Comparison of ENCODE assay signal across 8 cellular contexts in the genomic region with DNA sequence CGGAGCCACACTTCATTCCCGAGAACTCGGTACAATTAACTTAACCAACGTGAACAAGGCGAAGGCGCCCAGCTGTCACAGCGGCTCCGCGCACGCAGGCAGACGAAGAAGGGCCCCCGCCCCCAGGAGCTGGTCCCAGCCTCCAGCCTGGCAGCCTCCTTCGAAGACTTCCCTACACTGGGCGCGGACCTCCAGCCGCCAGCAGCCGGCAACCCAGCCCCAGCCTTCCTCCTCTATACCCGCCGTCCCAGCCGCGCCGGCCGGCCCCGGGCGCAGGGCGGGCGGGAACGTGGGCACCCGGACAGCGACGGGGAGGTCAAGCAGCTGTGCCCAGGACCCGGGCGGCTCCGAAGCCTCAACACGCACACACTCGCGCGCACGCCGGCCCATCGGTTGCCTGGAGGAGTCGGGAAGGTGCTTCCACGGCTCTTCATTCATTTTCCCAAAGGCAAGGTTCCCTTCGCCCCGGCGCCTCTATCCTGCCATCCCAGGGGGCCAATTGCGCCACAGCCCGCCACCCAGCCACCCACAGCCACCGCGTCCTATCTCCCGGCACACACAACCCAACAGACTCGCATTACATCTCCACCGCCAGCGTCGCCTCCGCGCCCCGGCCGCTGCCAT. TPM values are rescaled to one million over a fixed set of nuclear protein-coding genes. Genes with fewer than 3 reads are reported as not detected.
DNase-seq lines count a peak whose midpoint lies in the region; ATAC-seq and TF ChIP-seq lines count a peak whose summit lies in the region.

No MANE protein-coding gene starts in this region.

- peak overlapping the region; percentile 82 for H3K4me3 ChIP-seq in BLaER1
- H3K4me3 ChIP-seq in ectodermal cell (ENCODE audit: insufficient read depth, low read depth, low read length): peak overlapping the region; percentile 55
- peak overlapping the region; percentile 60 for H3K4me3 ChIP-seq in mesodermal cell (ENCODE audit: extremely low read depth, insufficient read depth, low read length, poor library complexity, severe bottlenecking)
- H3K4me3 ChIP-seq in upper lobe of right lung: peak overlapping the region; percentile 69

- peak; percentile 32 for ATAC-seq in upper lobe of right lung

- H3K27me3 ChIP-seq in BLaER1: no peaks in the 10 kb centered on the region
- H3K27me3 ChIP-seq in ectodermal cell (ENCODE audit: control insufficient read depth, insufficient read depth, low read length, poor library complexity, severe bottlenecking): peaks cover 75% of the 10 kb centered on the region
- no peaks in the 10 kb centered on the region for H3K27me3 ChIP-seq in upper lobe of right lung

- peak overlapping the region; percentile 99 for H3K4me2 ChIP-seq in BLaER1

- DNase-seq in LHCN-M2 (ENCODE audit: low read depth) (peak; percentile 49), upper lobe of right lung (peak; percentile 78), SW 1271 (lab: John Stamatoyannopoulos, UW) (no peak)
- no peak for DNase-seq in stimulated activated CD8-positive, alpha-beta memory T cell treated with anti-CD3 and anti-CD28 coated beads, Interleukin-4, amount 100 ng/mL, for 48 hours
- DNase-seq in NK-92 treated with Interleukin-12 subunit alpha and Interleukin-12 subunit beta, amount 100 ng/mL, for 24 hours (lab: John Stamatoyannopoulos, UW): no peak

- intact Hi-C loops in upper lobe of right lung (cut with DNase I): no loop called here

- H3K4me1 ChIP-seq in BLaER1 (peaks cover 71% of the 10 kb centered on the region), ectodermal cell (ENCODE audit: control insufficient read depth, insufficient read depth, low read length) (peaks cover 9% of the 10 kb centered on the region), mesodermal cell (ENCODE audit: control insufficient read depth, insufficient read depth, low read length, poor library complexity, severe bottlenecking) (no peaks in the 10 kb centered on the region), upper lobe of right lung (peaks cover 46% of the 10 kb centered on the region)

- H3K27ac ChIP-seq in BLaER1 (peak overlapping the region; percentile 84), ectodermal cell (ENCODE audit: insufficient read depth, low read depth, low read length, poor library complexity, severe bottlenecking) (no peak overlapping the region), mesodermal cell (ENCODE audit: low read depth, low read length, severe bottlenecking) (no peak overlapping the region), upper lobe of right lung (peak overlapping the region; percentile 89)

- peak overlapping the region; percentile 87 for H3K9ac ChIP-seq in BLaER1

- 1% methylated on average over 59 of the region's 59 CpGs for WGBS in ectodermal cell, 2 experiments
- 2 to 3% methylated on average over 45 to 47 of the region's 59 CpGs for WGBS in mesodermal cell (ENCODE audit: insufficient coverage in 2 of 2), 2 experiments

- H4K20me1 ChIP-seq in BLaER1: peaks cover 43% of the 10 kb centered on the region

- peaks cover 23% of the 10 kb centered on the region for H3K36me3 ChIP-seq in BLaER1
- no peaks in the 10 kb centered on the region for H3K36me3 ChIP-seq in ectodermal cell (ENCODE audit: control insufficient read depth, insufficient read depth, low read length)
- no peaks in the 10 kb centered on the region for H3K36me3 ChIP-seq in mesodermal cell (ENCODE audit: control insufficient read depth, insufficient read depth, low read length)
- no peaks in the 10 kb centered on the region for H3K36me3 ChIP-seq in upper lobe of right lung

- no peak for TF ChIP-seq CTCF in upper lobe of right lung (IDR thresholded peaks at IDR 0.05)

- H3K9me3 ChIP-seq in BLaER1 (peaks cover 6% of the 10 kb centered on the region), ectodermal cell (ENCODE audit: control insufficient read depth, low read length) (no peaks in the 10 kb centered on the region), mesodermal cell (ENCODE audit: control insufficient read depth, low read length) (peaks cover 7% of the 10 kb centered on the region), upper lobe of right lung (peaks cover 4% of the 10 kb centered on the region)

RNA-seq across cellular contexts. Expression of gene CHST15, which starts 1.6 kb away (rescaled TPM):
- 27.1 and 40.2 TPM in 2 replicates for total RNA-seq in LHCN-M2 (2014; rRNA removed)
- 16.3 TPM for polyA plus RNA-seq in LHCN-M2 (2012)
- polyA plus RNA-seq in ectodermal cell (2013, experiment 1 of 4): 4.9 TPM
- 5.2 TPM for polyA plus RNA-seq in ectodermal cell (2013, experiment 2 of 4)
- 2.8 TPM for polyA plus RNA-seq in ectodermal cell (2013, experiment 3 of 4)
- polyA plus RNA-seq in ectodermal cell (2013, experiment 4 of 4): 3.5 TPM
- 8.3 TPM for polyA plus RNA-seq in mesodermal cell (2013, experiment 1 of 2)
- 5.8 TPM for polyA plus RNA-seq in mesodermal cell (2013, experiment 2 of 2)
- total RNA-seq in upper lobe of right lung: 49.2 TPM

Comparison
In these comparisons a context has a peak if more than half of its experiments do, and no peak if none do; other contexts are left out.
1. H3K27ac ChIP-seq: peak in BLaER1 (single experiment) and upper lobe of right lung (single experiment); none in ectodermal cell (single experiment) and mesodermal cell (single experiment).
2. DNase-seq: peak in LHCN-M2 (single experiment) and upper lobe of right lung (single experiment); none in SW 1271 (0 of 2), stimulated activated CD8-positive, alpha-beta memory T cell treated with anti-CD3 and anti-CD28 coated beads, Interleukin-4, amount 100 ng/mL, for 48 hours (single experiment) and NK-92 treated with Interleukin-12 subunit alpha and Interleukin-12 subunit beta, amount 100 ng/mL, for 24 hours (single experiment).
3. Peak in every context shown above with its lines, with median percentiles within 50 percentile points of each other: H3K4me3 ChIP-seq.